In the genomic region with DNA sequence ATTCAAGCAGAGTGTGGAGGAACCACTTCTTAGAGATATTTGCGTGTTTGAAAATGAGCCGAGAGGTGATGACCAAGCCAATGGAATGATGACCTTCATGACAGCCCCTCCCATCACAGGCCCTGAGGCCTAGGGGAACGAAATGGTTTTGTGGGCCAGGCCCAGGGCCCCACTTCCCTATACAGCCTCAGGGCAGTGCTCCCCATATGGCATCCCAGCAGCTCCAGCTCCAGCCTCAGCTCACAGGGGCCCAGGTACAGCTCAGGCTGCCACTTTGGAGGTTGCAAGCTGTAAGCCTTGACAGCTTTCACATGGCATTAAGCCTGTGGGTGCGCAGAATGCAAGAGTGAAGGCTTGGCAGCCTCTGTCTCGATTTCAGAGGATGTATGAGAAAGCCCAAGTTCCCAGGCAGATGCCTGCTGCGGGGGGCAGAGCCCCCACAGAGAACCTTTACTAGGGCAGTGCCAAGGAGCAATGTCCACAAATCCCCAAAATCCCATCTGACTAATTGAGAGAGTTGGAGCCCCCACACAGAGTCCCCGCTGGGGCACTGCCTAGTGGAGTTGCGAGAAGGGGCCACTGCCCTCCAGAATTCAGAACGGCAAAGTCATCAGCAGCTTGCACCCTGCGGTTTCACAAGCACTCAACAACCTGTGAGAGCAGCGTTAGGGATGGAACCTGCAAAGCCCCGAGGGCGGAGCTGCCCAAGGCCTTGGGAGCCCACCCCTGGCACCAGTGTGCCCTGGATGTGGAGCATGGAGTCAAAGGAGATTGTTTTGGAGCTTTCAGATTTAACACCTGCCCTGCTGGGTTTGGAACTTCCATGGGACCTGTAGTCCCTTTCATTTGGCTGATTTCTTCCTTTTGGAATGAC, we compare ENCODE assay signal across 1 cellular context.
TF ChIP-seq lines count a peak whose summit lies in the region.

No MANE protein-coding gene starts in this region.

TF ChIP-seq in IMR-90, 13 proteins besides CTCF, POLR2A, EP300 and RAD21 (continued from another document):
- TF ChIP-seq, protein P1, sequence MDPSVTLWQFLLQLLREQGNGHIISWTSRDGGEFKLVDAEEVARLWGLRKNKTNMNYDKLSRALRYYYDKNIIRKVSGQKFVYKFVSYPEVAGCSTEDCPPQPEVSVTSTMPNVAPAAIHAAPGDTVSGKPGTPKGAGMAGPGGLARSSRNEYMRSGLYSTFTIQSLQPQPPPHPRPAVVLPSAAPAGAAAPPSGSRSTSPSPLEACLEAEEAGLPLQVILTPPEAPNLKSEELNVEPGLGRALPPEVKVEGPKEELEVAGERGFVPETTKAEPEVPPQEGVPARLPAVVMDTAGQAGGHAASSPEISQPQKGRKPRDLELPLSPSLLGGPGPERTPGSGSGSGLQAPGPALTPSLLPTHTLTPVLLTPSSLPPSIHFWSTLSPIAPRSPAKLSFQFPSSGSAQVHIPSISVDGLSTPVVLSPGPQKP (IDR thresholded peaks at IDR 0.05; ENCODE audit: borderline replicate concordance, low read depth, low read length) = no peak
